In the genomic region with DNA sequence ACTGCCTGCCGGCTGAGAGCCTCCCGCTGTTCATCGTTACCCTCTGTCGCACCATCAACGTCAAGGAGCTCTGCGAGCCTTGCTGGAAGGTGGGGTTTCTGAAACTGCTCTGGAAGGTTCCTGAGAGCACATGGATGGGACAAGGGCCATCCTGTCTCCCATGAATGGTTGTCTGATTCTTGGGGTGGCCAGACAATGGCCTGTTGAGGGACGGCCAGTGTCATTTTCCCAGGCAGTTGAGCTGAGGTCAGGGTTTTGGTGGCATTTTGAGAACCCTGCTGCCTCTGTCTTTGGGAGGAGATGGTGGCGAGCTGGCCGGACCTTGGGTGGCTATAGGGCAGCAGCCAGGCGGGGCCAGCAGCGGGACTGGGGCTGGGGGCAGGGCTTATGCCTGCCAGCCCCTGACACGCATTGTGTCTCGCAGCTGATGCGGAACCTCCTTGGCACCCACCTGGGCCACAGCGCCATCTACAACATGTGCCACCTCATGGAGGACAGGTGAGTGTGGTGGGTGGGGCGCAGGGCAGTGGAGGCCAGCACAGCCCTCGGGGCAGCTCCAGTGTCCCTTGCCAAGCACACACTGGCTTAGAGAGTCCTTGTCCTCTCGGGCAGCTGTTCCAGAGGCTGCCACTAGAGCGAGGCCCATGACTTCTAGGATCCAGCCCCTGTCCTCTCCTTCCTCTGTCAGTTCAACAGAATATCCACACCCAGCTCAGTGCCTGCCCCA, we compare ENCODE assay signal across 1 cellular context.
TF ChIP-seq lines count a peak whose summit lies in the region.

No MANE protein-coding gene starts in this region.

TF ChIP-seq in A549, 52 proteins besides CTCF, POLR2A, EP300 and RAD21:
- no peak for TF ChIP-seq RARB (CRISPR knock-in tag; IDR thresholded peaks at IDR 0.05)
- no peak for TF ChIP-seq RCOR1 (IDR thresholded peaks at IDR 0.05; ENCODE audit: low read depth, low read length)
- no peak for TF ChIP-seq JUNB (IDR thresholded peaks at IDR 0.05)
- TF ChIP-seq CBX2 (IDR thresholded peaks at IDR 0.05; ENCODE audit: borderline replicate concordance, low read depth): no peak
- TF ChIP-seq, protein P1, sequence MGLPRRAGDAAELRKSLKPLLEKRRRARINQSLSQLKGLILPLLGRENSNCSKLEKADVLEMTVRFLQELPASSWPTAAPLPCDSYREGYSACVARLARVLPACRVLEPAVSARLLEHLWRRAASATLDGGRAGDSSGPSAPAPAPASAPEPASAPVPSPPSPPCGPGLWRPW (IDR thresholded peaks at IDR 0.05): no peak
- no peak for TF ChIP-seq HOXB5 (CRISPR knock-in tag; IDR thresholded peaks at IDR 0.05)
- TF ChIP-seq POLR2AphosphoS2 (conservative IDR thresholded peaks at IDR 0.05; ENCODE audit: low read length): no peak
- no peak for TF ChIP-seq CBX8 (IDR thresholded peaks at IDR 0.05)
- no peak for TF ChIP-seq TP53 (CRISPR knock-in tag; IDR thresholded peaks at IDR 0.05)
- no peak for TF ChIP-seq RFX5 (IDR thresholded peaks at IDR 0.05)
TF ChIP-seq in A549: peak in this region for 0.
